ENCODE assay signal across 8 cellular contexts in the genomic region with DNA sequence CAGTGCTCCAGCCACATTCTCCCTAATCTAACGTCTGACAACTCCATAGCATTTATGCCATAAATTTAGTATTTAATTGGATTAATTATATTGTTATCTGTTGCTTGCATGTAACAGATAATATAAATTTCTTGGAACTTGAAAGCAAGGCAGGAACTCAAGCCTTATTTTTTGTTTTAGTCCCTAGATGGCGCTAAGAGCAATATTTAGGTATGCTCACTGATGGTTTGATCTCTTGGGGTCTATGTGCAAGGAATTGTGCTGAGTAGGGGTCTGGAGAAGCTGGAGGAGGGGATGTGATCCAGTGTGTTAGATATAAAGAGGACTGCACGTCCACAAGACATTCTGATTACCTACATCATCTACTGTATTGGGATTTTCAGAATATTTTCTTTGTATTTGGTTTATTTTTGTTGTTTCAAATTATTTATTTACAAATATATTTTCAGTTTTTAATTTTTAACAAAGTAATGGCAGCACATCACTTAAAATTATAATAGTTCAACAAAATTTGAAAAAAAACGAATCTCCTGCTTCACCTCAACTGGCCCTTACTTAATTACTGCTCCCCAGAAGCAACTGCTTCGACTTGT. TPM values are rescaled to one million over a fixed set of nuclear protein-coding genes. Genes with fewer than 3 reads are reported as not detected.
DNase-seq lines count a peak whose midpoint lies in the region; ATAC-seq, FAIRE-seq and TF ChIP-seq lines count a peak whose summit lies in the region.

No MANE protein-coding gene starts in this region.

- DNase-seq in KBM-7: peak; percentile 32
- DNase-seq in SK-N-DZ (ENCODE audit: low spot score): peak; percentile 29
- DNase-seq in left lobe of liver (ENCODE audit: low spot score): no peak
- no peak for DNase-seq in GM12892 (ENCODE audit: insufficient read length)
- no peak for DNase-seq in islet precursor cell

- H3K36me3 ChIP-seq in DOHH2 (ENCODE audit: control insufficient read depth, low read length): no peaks in the 10 kb centered on the region

- no peak for FAIRE-seq in GM12892 (lab: Jason Lieb, UNC)

- H3K9me2 ChIP-seq in DOHH2 (replicated peaks; ENCODE audit: control insufficient read depth, low read length): no peaks in the 10 kb centered on the region

- TF ChIP-seq CTCF in DOHH2 (IDR thresholded peaks at IDR 0.05; ENCODE audit: low read depth, low read length, poor library complexity, severe bottlenecking): peak; percentile 63

- H3K27me3 ChIP-seq in DOHH2 (ENCODE audit: control insufficient read depth, low read length): no peaks in the 10 kb centered on the region

- no peak for TF ChIP-seq POLR2A in GM12892 (IDR thresholded peaks at IDR 0.05; ENCODE audit: low read depth, low read length)

- no peak overlapping the region for H3K27ac ChIP-seq in DOHH2 (ENCODE audit: low read depth, low read length)

- H3K79me2 ChIP-seq in DOHH2 (ENCODE audit: control insufficient read depth, low read length): no peaks in the 10 kb centered on the region

- H3K4me3 ChIP-seq in DOHH2 (ENCODE audit: low read length): no peak overlapping the region

- peak; percentile 26 for ATAC-seq in left lobe of liver
- ATAC-seq in HG03378 (IDR thresholded peaks at IDR 0.05; ENCODE audit: unreplicated experiment): no peak
- ATAC-seq in GM18867 (IDR thresholded peaks at IDR 0.05; ENCODE audit: unreplicated experiment): no peak

- H3K4me1 ChIP-seq in DOHH2 (ENCODE audit: control insufficient read depth, low read length): peaks cover 11% of the 10 kb centered on the region

- no peak overlapping the region for H3K4me2 ChIP-seq in DOHH2 (ENCODE audit: low read length)

- no peaks in the 10 kb centered on the region for H4K20me1 ChIP-seq in DOHH2 (ENCODE audit: control insufficient read depth, insufficient read depth, low read depth, low read length)

- H3F3A ChIP-seq in DOHH2 (ENCODE audit: control insufficient read depth, insufficient read depth): no peaks in the 10 kb centered on the region

- H3K9me3 ChIP-seq in DOHH2 (ENCODE audit: control insufficient read depth, insufficient read depth, low read length): no peaks in the 10 kb centered on the region

- in situ Hi-C loops in KBM-7 (cut with MboI; ENCODE audit: low pct_unique_long_range_greater_than_20kb, low sequenced_read_pairs): no loop called here

RNA-seq across cellular contexts. Expression of a gene that starts 32.8 kb away (rescaled TPM):
- polyA plus RNA-seq in SK-N-DZ (2014; cell fraction: cytosol; rRNA removed): 0.35 and 1.3 TPM in 2 replicates
- 1.1 and 1.8 TPM in 2 replicates for polyA plus RNA-seq in SK-N-DZ (2014; cell fraction: nucleus; rRNA removed)
- total RNA-seq in left lobe of liver: 4.5 TPM
- 0.19 TPM for polyA plus RNA-seq in GM12892 (2012; ENCODE audit: missing spikeins)

RNA-seq across cellular contexts. Expression of a gene that starts 32.9 kb away (rescaled TPM):
- polyA plus RNA-seq in SK-N-DZ (2014; cell fraction: cytosol; rRNA removed): 8.0 and 12.0 TPM in 2 replicates
- 11.8 TPM in 2 replicates for polyA plus RNA-seq in SK-N-DZ (2014; cell fraction: nucleus; rRNA removed)
- total RNA-seq in left lobe of liver: 13.7 TPM
- 13.7 TPM for polyA plus RNA-seq in GM12892 (2012; ENCODE audit: missing spikeins)

Comparison
In these comparisons a context has a peak if more than half of its experiments do, and no peak if none do; other contexts are left out.
1. DNase-seq: peak in KBM-7 (single experiment) and SK-N-DZ (single experiment); none in left lobe of liver (single experiment), GM12892 (single experiment) and islet precursor cell (single experiment).